In the genomic region with DNA sequence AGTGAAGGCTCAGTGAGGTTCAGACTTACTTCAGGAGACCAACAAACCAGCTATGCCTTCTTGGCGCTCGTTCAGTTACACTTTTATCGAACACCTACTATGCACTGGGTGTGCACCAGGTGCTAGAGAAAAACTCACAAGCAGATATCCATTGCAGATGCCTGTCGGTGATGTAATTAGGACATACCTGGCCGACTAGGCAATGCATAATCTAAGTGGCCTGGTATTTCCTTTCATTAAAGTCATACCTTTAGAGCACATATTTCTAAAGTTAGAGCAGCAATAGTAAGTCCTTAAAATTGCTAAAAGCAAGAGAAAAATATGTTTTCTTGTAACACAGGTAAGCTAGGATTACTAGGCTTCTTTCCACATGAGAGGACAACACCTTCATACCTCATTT, we compare ENCODE assay signal across 19 cellular contexts.
"Had no signal": no experiment of that assay in that cellular context is flagged by ENCODE, and none has a peak within 500 bp of the region (broad histone marks: within the 10 kb centered on the region; RNA-seq: fewer than 3 reads in every experiment).

No MANE protein-coding gene starts in this region.

- H3K79me2 ChIP-seq: parathyroid adenoma had no signal

- DNase-seq: activated CD4-positive, alpha-beta T cell treated with anti-CD3 and anti-CD28 coated beads for 1 hour; activated CD8-positive, alpha-beta memory T cell treated with anti-CD3 and anti-CD28 coated beads for 24 hours; activated gamma-delta T cell; amniotic stem cell; dorsolateral prefrontal cortex; gastrocnemius medialis; heart left ventricle; immature natural killer cell; left cardiac atrium; natural killer cell; right lobe of liver; stimulated activated CD4-positive, alpha-beta T cell treated with anti-CD3 and anti-CD28 coated beads, Interleukin-4, amount 100 ng/mL, for 24 hours; SW 1271; T-helper 2 cell; WERI-Rb-1 had no signal

- ATAC-seq: gastrocnemius medialis; heart left ventricle; left cardiac atrium; natural killer cell; right lobe of liver; stimulated activated memory B cell treated with anti-CD40 and anti-IgM and Interleukin-4, amounts not matched to agents 10 μg/mL and 1 μg/mL and 100 μg/mL, for 72 hours had no signal

- H3K4me3 ChIP-seq: dorsolateral prefrontal cortex, gastrocnemius medialis, heart left ventricle, right lobe of liver, thoracic aorta had no signal

- H3K9ac ChIP-seq: parathyroid adenoma had no signal

- H3K9me3 ChIP-seq: gastrocnemius medialis, neutrophil, right lobe of liver, thoracic aorta had no signal

- H3K27ac ChIP-seq: dorsolateral prefrontal cortex, gastrocnemius medialis, heart left ventricle, neutrophil, parathyroid adenoma, right lobe of liver, thoracic aorta, WERI-Rb-1 had no signal

- H3K36me3 ChIP-seq: gastrocnemius medialis, heart left ventricle, neutrophil, right lobe of liver, thoracic aorta, WERI-Rb-1 had no signal

- H2AFZ ChIP-seq: parathyroid adenoma had no signal

- H3K27me3 ChIP-seq: gastrocnemius medialis, heart left ventricle, right lobe of liver had no signal

- H3K4me1 ChIP-seq: parathyroid adenoma, right lobe of liver had no signal
